15 cellular contexts compared by ENCODE assay signal in the genomic region with DNA sequence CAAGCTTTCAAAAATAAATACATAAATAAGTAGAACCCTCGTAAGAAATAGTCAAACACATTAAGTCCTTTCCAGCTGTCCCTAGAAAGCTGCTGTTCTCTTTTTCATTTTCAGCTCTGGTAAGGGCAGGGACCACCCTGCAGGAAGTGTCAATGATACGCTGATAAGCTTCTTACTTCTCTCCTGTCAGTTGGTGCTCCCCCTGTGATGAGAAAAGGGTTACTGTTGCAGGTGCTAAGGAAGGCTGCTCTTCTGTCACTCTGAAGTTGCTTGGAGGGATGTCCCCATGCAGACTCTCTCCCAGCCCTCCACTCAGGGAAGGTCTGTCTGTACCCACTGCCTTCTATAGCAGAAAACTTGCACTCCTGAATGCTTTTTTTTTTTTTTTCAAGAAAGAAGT. TPM values are rescaled to one million over a fixed set of nuclear protein-coding genes. Genes with fewer than 3 reads are reported as not detected.
A peak's percentile ranks its signal among the peaks of the same experiment; 100 is the strongest.
DNase-seq lines count a peak whose midpoint lies in the region; ATAC-seq, FAIRE-seq and TF ChIP-seq lines count a peak whose summit lies in the region.
"Had no signal": no experiment of that assay in that cellular context is flagged by ENCODE, and none has a peak within 500 bp of the region (broad histone marks: within the 10 kb centered on the region; RNA-seq: fewer than 3 reads in every experiment).

No MANE protein-coding gene starts in this region.

- TF ChIP-seq RAD21 in A549 (conservative IDR thresholded peaks at IDR 0.05 in 1 of 2, IDR thresholded peaks at IDR 0.05 in 1 of 2) = no peak; a peak in 1 of 5 replicates

- H3K4me1 Mint-ChIP-seq in mesothelial cell of epicardium = peaks cover 5% of the 10 kb centered on the region

- H3K4me1 ChIP-seq in A549 (peaks cover 55% of the 10 kb centered on the region), HUES64 (ENCODE audit: insufficient read depth, low read length) (peaks cover 18% of the 10 kb centered on the region), colonic mucosa (no peaks in the 10 kb centered on the region), A673 (ENCODE audit: insufficient read depth, low read length, poor library complexity, severe bottlenecking) (no peaks in the 10 kb centered on the region)

- FAIRE-seq in A549 (lab: Jason Lieb, UNC) = no peak

- TF ChIP-seq CTCF in A549 (IDR thresholded peaks at IDR 0.05) = no peak
- TF ChIP-seq CTCF in colonic mucosa (IDR thresholded peaks at IDR 0.05) = no peak
- no peak for TF ChIP-seq CTCF in mesothelial cell of epicardium (IDR thresholded peaks at IDR 0.05; ENCODE audit: unreplicated experiment)
- no peak for TF ChIP-seq CTCF in A673 (conservative IDR thresholded peaks at IDR 0.05; ENCODE audit: low read depth, low read length)

- no peak for DNase-seq in A549 (ENCODE audit: low read depth in 1 of 2, low spot score in 1 of 2)
- DNase-seq in colonic mucosa = peak; percentile 55
- no peak for DNase-seq in mesothelial cell of epicardium (ENCODE audit: low spot score in 2 of 2, unreplicated experiment in 2 of 2)
- no peak for DNase-seq in A673 (ENCODE audit: low spot score)
- DNase-seq in HK-2 (ENCODE audit: unreplicated experiment) = no peak
- DNase-seq in iPS-NIHi11 (ENCODE audit: low spot score) = no peak
- no peak for DNase-seq in DMS79 (lab: John Stamatoyannopoulos, UW)
- DNase-seq: activated CD4-positive, alpha-beta memory T cell treated with anti-CD3 and anti-CD28 coated beads, Interleukin-2, amount 10 ng/mL, durations not matched to agents 7 days and 5 days; activated gamma-delta T cell; NCI-H226; PC-9; T-helper 17 cell had no signal

- peaks cover 62% of the 10 kb centered on the region for H3K27me3 Mint-ChIP-seq in mesothelial cell of epicardium (ENCODE audit: low read depth)

- no peak overlapping the region for H3K27ac Mint-ChIP-seq in mesothelial cell of epicardium
- H3K27ac Mint-ChIP-seq: activated CD4-positive, alpha-beta memory T cell treated with anti-CD3 and anti-CD28 coated beads, Interleukin-2, amount 10 ng/mL, durations not matched to agents 7 days and 5 days; T-helper 17 cell had no signal

- H3K36me3 Mint-ChIP-seq in mesothelial cell of epicardium = no peaks in the 10 kb centered on the region

- H3K9ac ChIP-seq in HUES64 (ENCODE audit: low read depth, low read length) (no peak overlapping the region), colonic mucosa (ENCODE audit: low read depth in 2 of 2, low read length in 2 of 2) (peak overlapping the region in 1 of 2 donors; percentile 89)

- no peaks in the 10 kb centered on the region for H3K9me3 ChIP-seq in A549
- H3K9me3 ChIP-seq in HUES64 (ENCODE audit: insufficient read depth, low read depth, low read length) = no peaks in the 10 kb centered on the region
- H3K9me3 ChIP-seq in colonic mucosa = no peaks in the 10 kb centered on the region
- no peaks in the 10 kb centered on the region for H3K9me3 ChIP-seq in A673 (ENCODE audit: low read depth, low read length, poor library complexity, severe bottlenecking)

- POLR2A ChIA-PET in A549 (lab: Yijun Ruan, JAX) = interaction anchor here (0.7 to 3.7 kb wide), 4 partner anchors 38 to 72 kb away, joined by 4 to 34 read pairs (median 4); a partner anchor contains a TSS
- POLR2A ChIA-PET in A673 (lab: Charles Lee; ENCODE audit: low non-redundant PET) = interaction anchor here (0.7 kb wide), 1 partner anchor 1031 kb away, joined by 7 read pairs; no protein-coding TSS in a partner anchor

- CTCF ChIA-PET in A549 (lab: Yijun Ruan, JAX) = interaction anchor here (1.0 to 4.2 kb wide), 9 partner anchors 12 to 638 kb away, joined by 3 to 23 read pairs (median 8); a partner anchor contains a TSS
- CTCF ChIA-PET in A673 (lab: Charles Lee) = no interaction called here

- intact Hi-C loops in colonic mucosa (cut with DNase I) (loop anchor here (5.0 kb wide), 1 partner anchor 170 kb away; a partner anchor contains a TSS), A673 (cut with micrococcal nuclease; ENCODE audit: unreplicated experiment) (no loop called here)

- peak overlapping the region; percentile 81 for H3K4me3 Mint-ChIP-seq in mesothelial cell of epicardium

- H3K27ac ChIP-seq in A549 (peak overlapping the region; percentile 95), HUES64 (ENCODE audit: low read depth, low read length) (no peak overlapping the region), colonic mucosa (peak overlapping the region; percentile 68), A673 (ENCODE audit: low read depth, low read length, poor library complexity, severe bottlenecking) (no peak overlapping the region)
- H3K27ac ChIP-seq: PC-9 had no signal

- no peak for ATAC-seq in A549
- ATAC-seq: T-helper 17 cell had no signal

- no TSS peak for BruUV-seq in A673 (replicated peaks; lab: Mats Ljungman, UMichigan)

- H3K4me2 ChIP-seq in A549 = peak overlapping the region; percentile 97

- peak overlapping the region; percentile 92 for H3K4me3 ChIP-seq in A549
- peak overlapping the region; percentile 83 for H3K4me3 ChIP-seq in HUES64 (ENCODE audit: low read length)
- H3K4me3 ChIP-seq in colonic mucosa = peak overlapping the region; percentile 59
- H3K4me3 ChIP-seq in A673 (ENCODE audit: low read depth, low read length, poor library complexity, severe bottlenecking) = no peak overlapping the region

- H3K36me3 ChIP-seq in HUES64 (ENCODE audit: insufficient read depth, low read length) (no peaks in the 10 kb centered on the region), colonic mucosa (no peaks in the 10 kb centered on the region), A673 (ENCODE audit: insufficient read depth, low read length, poor library complexity, severe bottlenecking) (no peaks in the 10 kb centered on the region)

- TF ChIP-seq EP300 in A549 (IDR thresholded peaks at IDR 0.05) = no peak

- TF ChIP-seq POLR2A in A549 (IDR thresholded peaks at IDR 0.05; ENCODE audit: low read length) = no peak

- WGBS in A549 (ENCODE audit: missing lambda C conversion rate) = 39% methylated on average over 2 of the region's 2 CpGs
- WGBS in HUES64 = 69% methylated on average over 2 of the region's 2 CpGs

- no peaks in the 10 kb centered on the region for H3K9me3 Mint-ChIP-seq in mesothelial cell of epicardium
- H3K9me3 Mint-ChIP-seq: activated CD4-positive, alpha-beta memory T cell treated with anti-CD3 and anti-CD28 coated beads, Interleukin-2, amount 10 ng/mL, durations not matched to agents 7 days and 5 days had no signal

- H3K27me3 ChIP-seq in HUES64 (ENCODE audit: insufficient read depth, low read length) (peaks cover 22% of the 10 kb centered on the region; the same call in 1 of the 2 replicates), colonic mucosa (no peaks in the 10 kb centered on the region), A673 (replicated peaks; ENCODE audit: insufficient read depth, low read depth, low read length, poor library complexity) (no peaks in the 10 kb centered on the region)

TF ChIP-seq in A549, 52 proteins besides CTCF, POLR2A, EP300 and RAD21 (continues in another document):
- TF ChIP-seq CEBPB (IDR thresholded peaks at IDR 0.05) = no peak
- TF ChIP-seq TP53 (CRISPR knock-in tag; IDR thresholded peaks at IDR 0.05) = no peak
- no peak for TF ChIP-seq JUNB (IDR thresholded peaks at IDR 0.05)
- TF ChIP-seq MAZ (IDR thresholded peaks at IDR 0.05; ENCODE audit: borderline replicate concordance, low read depth, low read length) = no peak
- no peak for TF ChIP-seq TFCP2L1 (CRISPR knock-in tag; IDR thresholded peaks at IDR 0.05)
- no peak for TF ChIP-seq MYC (IDR thresholded peaks at IDR 0.05; ENCODE audit: borderline replicate concordance, low read length)
- no peak for TF ChIP-seq RCOR1 (IDR thresholded peaks at IDR 0.05; ENCODE audit: low read depth, low read length)
- TF ChIP-seq EHF (CRISPR knock-in tag; IDR thresholded peaks at IDR 0.05) = no peak

RNA-seq across cellular contexts. Expression of a gene that starts 1.4 kb away (rescaled TPM):
- polyA plus RNA-seq in A549 (2011; rRNA removed) = 14.9 and 17.9 TPM in 2 replicates
- 16.5 and 19.9 TPM in 2 replicates for polyA plus RNA-seq in A549 (2012; cell fraction: cytosol; rRNA removed)
- 19.9 and 29.2 TPM in 2 replicates for polyA plus RNA-seq in A549 (2012; cell fraction: nucleus; rRNA removed)
- polyA plus RNA-seq in A549 (2017; fragmentation: RNase III; extraction: RNeasy Plus Mini Kit Qiagen cat#74134 plus additional on column Dnase treatment) = 5.1 to 5.5 TPM (median 5.2 TPM) in 3 replicates
- 7.2 and 7.9 TPM in 2 replicates for polyA minus RNA-seq in A549 (2011; rRNA and poly(A)+ RNA removed)
- 2.0 TPM for polyA plus RNA-seq in HUES64 (2013, experiment 1 of 2)
- 4.3 TPM for polyA plus RNA-seq in HUES64 (2013, experiment 2 of 2)
- 10 to 100 TPM; 17.5 to 20.2 TPM for total RNA-seq in colonic mucosa
- total RNA-seq in mesothelial cell of epicardium = 2.1 to 2.8 TPM (median 2.3 TPM) in 3 replicates
- total RNA-seq in A673 (2021) = 0.24 and 0.50 TPM in 2 replicates
- total RNA-seq: activated CD4-positive, alpha-beta memory T cell treated with anti-CD3 and anti-CD28 coated beads, Interleukin-2, amount 10 ng/mL, durations not matched to agents 7 days and 5 days; PC-9 had no signal

RNA-seq across cellular contexts. Expression of a gene that starts 38.6 kb away (rescaled TPM):
- 116 and 195 TPM in 2 replicates for polyA plus RNA-seq in A549 (2011; rRNA removed)
- 38.0 and 38.2 TPM in 2 replicates for polyA plus RNA-seq in A549 (2012; cell fraction: cytosol; rRNA removed)
- polyA plus RNA-seq in A549 (2012; cell fraction: nucleus; rRNA removed) = 38.7 and 41.7 TPM in 2 replicates
- 107 to 127 TPM (median 120 TPM) in 3 replicates for polyA plus RNA-seq in A549 (2017; fragmentation: RNase III; extraction: RNeasy Plus Mini Kit Qiagen cat#74134 plus additional on column Dnase treatment)
- polyA minus RNA-seq in A549 (2011; rRNA and poly(A)+ RNA removed) = 24.8 and 27.2 TPM in 2 replicates
- polyA plus RNA-seq in HUES64 (2013, experiment 1 of 2) = 5.4 TPM
- polyA plus RNA-seq in HUES64 (2013, experiment 2 of 2) = 5.2 TPM
- total RNA-seq in colonic mucosa = 1 to 10 TPM in 1 of 2 donors, under 1 TPM in 1; 0.13 to 1.0 TPM
- total RNA-seq in mesothelial cell of epicardium = 0.22 to 0.45 TPM (median 0.38 TPM) in 3 replicates
- total RNA-seq in A673 (2021) = not detected in 2 replicates
- total RNA-seq: activated CD4-positive, alpha-beta memory T cell treated with anti-CD3 and anti-CD28 coated beads, Interleukin-2, amount 10 ng/mL, durations not matched to agents 7 days and 5 days; Daoy; PC-9 had no signal

RNA-seq across cellular contexts. Expression of a gene that starts 49.1 kb away (rescaled TPM):
- 0.16 TPM in 1 of 2 replicates, not detected in the other for polyA plus RNA-seq in A549 (2011; rRNA removed)
- 0.11 TPM in 1 of 2 replicates, not detected in the other for polyA plus RNA-seq in A549 (2012; cell fraction: cytosol; rRNA removed)
- not detected in 2 replicates for polyA plus RNA-seq in A549 (2012; cell fraction: nucleus; rRNA removed)
- 0.35 TPM in 1 of 3 replicates, not detected in the others for polyA plus RNA-seq in A549 (2017; fragmentation: RNase III; extraction: RNeasy Plus Mini Kit Qiagen cat#74134 plus additional on column Dnase treatment)
- polyA minus RNA-seq in A549 (2011; rRNA and poly(A)+ RNA removed) = not detected in 2 replicates
- polyA plus RNA-seq in HUES64 (2013, experiment 1 of 2) = 0.65 TPM
- polyA plus RNA-seq in HUES64 (2013, experiment 2 of 2) = not detected
- total RNA-seq in colonic mucosa = not detected
- not detected in 3 replicates for total RNA-seq in mesothelial cell of epicardium
- total RNA-seq in A673 (2021) = not detected in 2 replicates
- total RNA-seq: activated CD4-positive, alpha-beta memory T cell treated with anti-CD3 and anti-CD28 coated beads, Interleukin-2, amount 10 ng/mL, durations not matched to agents 7 days and 5 days; Daoy; PC-9 had no signal

RNA-seq across cellular contexts. Expression of a gene that starts 55.2 kb away (rescaled TPM):
- polyA plus RNA-seq in A549 (2011; rRNA removed) (0.81 and 1.1 TPM in 2 replicates), A549 (2017; fragmentation: RNase III; extraction: RNeasy Plus Mini Kit Qiagen cat#74134 plus additional on column Dnase treatment) (0.87 to 1.7 TPM (median 1.0 TPM) in 3 replicates)
- 0.70 and 1.4 TPM in 2 replicates for polyA plus RNA-seq in A549 (2012; cell fraction: cytosol; rRNA removed)
- polyA plus RNA-seq in A549 (2012; cell fraction: nucleus; rRNA removed) = 1.00 and 1.3 TPM in 2 replicates
- polyA minus RNA-seq in A549 (2011; rRNA and poly(A)+ RNA removed) = 0.83 TPM in 1 of 2 replicates, not detected in the other
- 0.55 TPM for polyA plus RNA-seq in HUES64 (2013, experiment 1 of 2)
- polyA plus RNA-seq in HUES64 (2013, experiment 2 of 2) = not detected
- total RNA-seq in colonic mucosa (1 to 10 TPM; 1.1 to 1.2 TPM), mesothelial cell of epicardium (not detected in 3 replicates), A673 (2021) (not detected in 2 replicates)
- total RNA-seq: activated CD4-positive, alpha-beta memory T cell treated with anti-CD3 and anti-CD28 coated beads, Interleukin-2, amount 10 ng/mL, durations not matched to agents 7 days and 5 days; Daoy; omental fat pad; PC-9 had no signal

Comparison
In these comparisons a context has a peak if more than half of its experiments do, and no peak if none do; other contexts are left out.
1. H3K27ac ChIP-seq: peak in A549 (2 of 2) and colonic mucosa (single experiment); none in HUES64 (single experiment) and A673 (single experiment).